Comparison of ENCODE assay signal across 10 cellular contexts in genomic region chrX:49183701-49184281, GRCh38. TPM values are rescaled to one million over a fixed set of nuclear protein-coding genes. Genes with fewer than 3 reads are reported as not detected.
DNase-seq lines count a peak whose midpoint lies in the region; ATAC-seq, FAIRE-seq and TF ChIP-seq lines count a peak whose summit lies in the region.
"Had no signal": no experiment of that assay in that cellular context is flagged by ENCODE, and none has a peak within 500 bp of the region (broad histone marks: within the 10 kb centered on the region; RNA-seq: fewer than 3 reads in every experiment).

No MANE protein-coding gene starts in this region.

- H4K20me1 ChIP-seq in OCI-LY1 (ENCODE audit: insufficient read depth, low read length), result no peaks in the 10 kb centered on the region
- H4K20me1 ChIP-seq in endothelial cell of umbilical vein (replicated peaks; ENCODE audit: control insufficient read depth, extremely low read depth, insufficient read depth, low read length), result no peaks in the 10 kb centered on the region

- POLR2A ChIA-PET in endothelial cell of umbilical vein (lab: Charles Lee), result interaction anchor here (1.6 kb wide), 1 partner anchor 12 kb away, joined by 5 read pairs; the partner anchor contains the start of gene PLP2

- H3K9me1 ChIP-seq in endothelial cell of umbilical vein (replicated peaks; ENCODE audit: control insufficient read depth, extremely low read depth, insufficient read depth, low read length), result no peaks in the 10 kb centered on the region

- FAIRE-seq in endothelial cell of umbilical vein (lab: Jason Lieb, UNC), result no peak

- H3K27me3 ChIP-seq in CD4-positive, CD25-positive, alpha-beta regulatory T cell (ENCODE audit: control insufficient read depth, insufficient read depth, low read length), result no peaks in the 10 kb centered on the region
- H3K27me3 ChIP-seq in OCI-LY1 (ENCODE audit: insufficient read depth, low read length) (no peaks in the 10 kb centered on the region), endothelial cell of umbilical vein (ENCODE audit: control insufficient read depth in 2 of 2, insufficient read depth in 2 of 2, low read length in 2 of 2) (no peaks in the 10 kb centered on the region)
- H3K27me3 ChIP-seq: testis had no signal

- no peak for TF ChIP-seq POLR2A in endothelial cell of umbilical vein (IDR thresholded peaks at IDR 0.05; ENCODE audit: low read depth, low read length)

- no peak overlapping the region for H3K4me3 ChIP-seq in CD4-positive, CD25-positive, alpha-beta regulatory T cell (ENCODE audit: low read depth, low read length)
- peak overlapping the region; percentile 90 for H3K4me3 ChIP-seq in OCI-LY1 (ENCODE audit: low read depth, low read length, poor library complexity, severe bottlenecking)
- H3K4me3 ChIP-seq in endothelial cell of umbilical vein (replicated peaks in 1 of 3; ENCODE audit: insufficient read depth in 1 of 3, low read depth in 1 of 3, low read length in 3 of 3), result peak overlapping the region in 1 of 3 experiments; percentile 43

- no peaks in the 10 kb centered on the region for H3K9me3 ChIP-seq in CD4-positive, CD25-positive, alpha-beta regulatory T cell (ENCODE audit: control insufficient read depth in 2 of 2, low read length in 2 of 2)
- no peaks in the 10 kb centered on the region for H3K9me3 ChIP-seq in OCI-LY1 (ENCODE audit: low read length)
- H3K9me3 ChIP-seq in endothelial cell of umbilical vein (replicated peaks; ENCODE audit: control insufficient read depth, insufficient read depth, low read length), result no peaks in the 10 kb centered on the region
- H3K9me3 ChIP-seq: testis had no signal

- DNase-seq in CD4-positive, CD25-positive, alpha-beta regulatory T cell, result no peak
- no peak for DNase-seq in endothelial cell of umbilical vein (ENCODE audit: low read depth, low spot score)
- no peak for DNase-seq in progenitor cell of endocrine pancreas (ENCODE audit: low spot score, unreplicated experiment)
- DNase-seq in SW 1271 (lab: John Stamatoyannopoulos, UW), result no peak
- DNase-seq in SHP77 (lab: John Stamatoyannopoulos, UW), result no peak
- DNase-seq: immature natural killer cell had no signal

- ATAC-seq in CD4-positive, CD25-positive, alpha-beta regulatory T cell (ENCODE audit: low read depth in 2 of 2), result no peak
- no peak for ATAC-seq in GM18858 (IDR thresholded peaks at IDR 0.05; ENCODE audit: unreplicated experiment)
- ATAC-seq in GM18519 (IDR thresholded peaks at IDR 0.05; ENCODE audit: low FRiP score, unreplicated experiment), result no peak

- no peaks in the 10 kb centered on the region for H3K27me3 Mint-ChIP-seq in CD4-positive, CD25-positive, alpha-beta regulatory T cell
- no peaks in the 10 kb centered on the region for H3K27me3 Mint-ChIP-seq in progenitor cell of endocrine pancreas

- H2AFZ ChIP-seq in OCI-LY1 (ENCODE audit: low read length) (no peak overlapping the region), endothelial cell of umbilical vein (ENCODE audit: low read depth, low read length) (no peak overlapping the region)

- peaks cover 0 to 22% (median 7%) of the 10 kb centered on the region in 4 donors for H3K4me1 Mint-ChIP-seq in CD4-positive, CD25-positive, alpha-beta regulatory T cell
- peaks cover 5% of the 10 kb centered on the region for H3K4me1 Mint-ChIP-seq in progenitor cell of endocrine pancreas (ENCODE audit: low read depth)

- H3F3A ChIP-seq in OCI-LY1 (ENCODE audit: insufficient read depth, low read length), result no peaks in the 10 kb centered on the region

- TF ChIP-seq CTCF in OCI-LY1 (IDR thresholded peaks at IDR 0.05; ENCODE audit: low read length) (no peak), endothelial cell of umbilical vein (IDR thresholded peaks at IDR 0.05; ENCODE audit: extremely low read depth in 1 of 2, insufficient read depth in 1 of 2, low read depth in 1 of 2, low read length in 2 of 2) (no peak), progenitor cell of endocrine pancreas (IDR thresholded peaks at IDR 0.05; ENCODE audit: unreplicated experiment) (no peak)

- intact Hi-C loops in endothelial cell of umbilical vein (cut with micrococcal nuclease), result no loop called here

- no peaks in the 10 kb centered on the region for H3K9me3 Mint-ChIP-seq in CD4-positive, CD25-positive, alpha-beta regulatory T cell
- peaks cover 15% of the 10 kb centered on the region for H3K9me3 Mint-ChIP-seq in progenitor cell of endocrine pancreas (ENCODE audit: low read depth)
- H3K9me3 Mint-ChIP-seq: immature natural killer cell had no signal

- H3K9ac ChIP-seq in OCI-LY1 (ENCODE audit: low read length), result no peak overlapping the region
- H3K9ac ChIP-seq in endothelial cell of umbilical vein (replicated peaks; ENCODE audit: extremely low read depth, insufficient read depth, low read length), result no peak overlapping the region

- H3K4me3 Mint-ChIP-seq in CD4-positive, CD25-positive, alpha-beta regulatory T cell, result peak overlapping the region in 3 of 4 donors; percentile 68 to 85 (median 76)
- H3K4me3 Mint-ChIP-seq in progenitor cell of endocrine pancreas (ENCODE audit: low read depth), result peak overlapping the region; percentile 64

- CTCF ChIA-PET in endothelial cell of umbilical vein (lab: Charles Lee), result interaction anchor here (0.8 to 1.5 kb wide), 5 partner anchors 9 to 28 kb away, joined by 4 to 7 read pairs (median 5); no protein-coding TSS in a partner anchor

- peak overlapping the region in 1 of 3 donors; percentile 95 for H3K27ac Mint-ChIP-seq in CD4-positive, CD25-positive, alpha-beta regulatory T cell
- no peak overlapping the region for H3K27ac Mint-ChIP-seq in progenitor cell of endocrine pancreas
- H3K27ac Mint-ChIP-seq: immature natural killer cell had no signal

- peak overlapping the region; percentile 47 for H3K27ac ChIP-seq in CD4-positive, CD25-positive, alpha-beta regulatory T cell (ENCODE audit: insufficient read depth, low read length, poor library complexity, severe bottlenecking)
- H3K27ac ChIP-seq in OCI-LY1 (ENCODE audit: low read depth, low read length, poor library complexity, severe bottlenecking) (peak overlapping the region; percentile 19), endothelial cell of umbilical vein (ENCODE audit: insufficient read depth, low read depth, low read length) (no peak overlapping the region)

- no peaks in the 10 kb centered on the region for H3K9me2 ChIP-seq in OCI-LY1 (ENCODE audit: low read depth, low read length)

- no TSS peak for BruUV-seq in endothelial cell of umbilical vein (replicated peaks; lab: Mats Ljungman, UMichigan)

- peaks cover 16% of the 10 kb centered on the region for H3K36me3 ChIP-seq in CD4-positive, CD25-positive, alpha-beta regulatory T cell (ENCODE audit: control insufficient read depth, insufficient read depth, low read length)
- peaks cover 28% of the 10 kb centered on the region for H3K36me3 ChIP-seq in OCI-LY1 (ENCODE audit: insufficient read depth, low read length)
- peaks cover 0 to 2% of the 10 kb centered on the region in 2 experiments for H3K36me3 ChIP-seq in endothelial cell of umbilical vein (ENCODE audit: control insufficient read depth in 2 of 2, extremely low read depth in 1 of 2, insufficient read depth in 2 of 2, low read length in 2 of 2)

- peaks cover 13% of the 10 kb centered on the region for H3K4me1 ChIP-seq in CD4-positive, CD25-positive, alpha-beta regulatory T cell (ENCODE audit: control insufficient read depth, insufficient read depth, low read length, poor library complexity, severe bottlenecking)
- peaks cover 17% of the 10 kb centered on the region for H3K4me1 ChIP-seq in OCI-LY1 (ENCODE audit: insufficient read depth, low read length, severe bottlenecking)
- H3K4me1 ChIP-seq in endothelial cell of umbilical vein (ENCODE audit: control insufficient read depth, extremely low read depth, insufficient read depth, low read length), result peaks cover 14% of the 10 kb centered on the region
- H3K4me1 ChIP-seq: testis had no signal

- H3K4me2 ChIP-seq in OCI-LY1 (ENCODE audit: low read length) (peak overlapping the region; percentile 94; the same call in 1 of the 2 replicates), endothelial cell of umbilical vein (ENCODE audit: insufficient read depth, low read length) (peak overlapping the region; percentile 11)

- dilution Hi-C loops in endothelial cell of umbilical vein (cut with MboI; ENCODE audit: extremely low pct_ligation_motif_present, low sequenced_read_pairs), result no loop called here

- H3K79me2 ChIP-seq in OCI-LY1 (ENCODE audit: insufficient read depth, low read length), result no peaks in the 10 kb centered on the region
- no peaks in the 10 kb centered on the region for H3K79me2 ChIP-seq in endothelial cell of umbilical vein (ENCODE audit: control insufficient read depth, insufficient read depth, low read length)

- H3K36me3 Mint-ChIP-seq in CD4-positive, CD25-positive, alpha-beta regulatory T cell, result peaks cover 11% of the 10 kb centered on the region
- H3K36me3 Mint-ChIP-seq in progenitor cell of endocrine pancreas (ENCODE audit: insufficient read depth), result peaks cover 16% of the 10 kb centered on the region

RNA-seq across cellular contexts. Expression of gene PRICKLE3, which starts 2.4 kb away (rescaled TPM):
- total RNA-seq in CD4-positive, CD25-positive, alpha-beta regulatory T cell, result 7.3 TPM
- 1 to 10 TPM; 2.7 to 4.7 (median 3.5) TPM for polyA plus RNA-seq in CD4-positive, CD25-positive, alpha-beta regulatory T cell
- total RNA-seq in endothelial cell of umbilical vein, result 9.6 and 15.0 TPM in 2 replicates
- polyA plus RNA-seq in endothelial cell of umbilical vein, result 6.8 and 8.6 TPM in 2 replicates
- polyA plus RNA-seq in endothelial cell of umbilical vein (2011; cell fraction: cytosol; rRNA removed), result 3.0 and 4.3 TPM in 2 replicates
- polyA plus RNA-seq in endothelial cell of umbilical vein (2011; cell fraction: nucleus; rRNA removed), result 12.7 and 13.1 TPM in 2 replicates
- polyA plus RNA-seq in endothelial cell of umbilical vein (2012), result 5.8 and 10.6 TPM in 2 replicates
- polyA minus RNA-seq in endothelial cell of umbilical vein, result 5.2 and 5.9 TPM in 2 replicates
- 15.7 TPM for polyA minus RNA-seq in endothelial cell of umbilical vein (2011; cell fraction: cytosol; rRNA and poly(A)+ RNA removed)
- polyA minus RNA-seq in endothelial cell of umbilical vein (2011; cell fraction: nucleus; rRNA and poly(A)+ RNA removed), result 2.6 and 6.5 TPM in 2 replicates
- 6.2 and 8.8 TPM in 2 replicates for total RNA-seq in progenitor cell of endocrine pancreas

RNA-seq across cellular contexts. Expression of gene PLP2, which starts 12.1 kb away (rescaled TPM):
- total RNA-seq in CD4-positive, CD25-positive, alpha-beta regulatory T cell, result 141 TPM
- 100 to 1,000 TPM; 222 to 354 (median 242) TPM for polyA plus RNA-seq in CD4-positive, CD25-positive, alpha-beta regulatory T cell
- total RNA-seq in endothelial cell of umbilical vein, result 153 and 170 TPM in 2 replicates
- polyA plus RNA-seq in endothelial cell of umbilical vein, result 277 and 304 TPM in 2 replicates
- 223 and 301 TPM in 2 replicates for polyA plus RNA-seq in endothelial cell of umbilical vein (2011; cell fraction: cytosol; rRNA removed)
- 64.7 and 70.3 TPM in 2 replicates for polyA plus RNA-seq in endothelial cell of umbilical vein (2011; cell fraction: nucleus; rRNA removed)
- polyA plus RNA-seq in endothelial cell of umbilical vein (2012), result 151 and 201 TPM in 2 replicates
- polyA minus RNA-seq in endothelial cell of umbilical vein, result 150 and 171 TPM in 2 replicates
- polyA minus RNA-seq in endothelial cell of umbilical vein (2011; cell fraction: cytosol; rRNA and poly(A)+ RNA removed), result 278 TPM
- polyA minus RNA-seq in endothelial cell of umbilical vein (2011; cell fraction: nucleus; rRNA and poly(A)+ RNA removed), result 15.2 and 30.8 TPM in 2 replicates
- 3.9 and 6.3 TPM in 2 replicates for total RNA-seq in progenitor cell of endocrine pancreas

RNA-seq across cellular contexts. Expression of gene SYP, which starts 16.2 kb away (rescaled TPM):
- total RNA-seq in CD4-positive, CD25-positive, alpha-beta regulatory T cell, result 1.3 TPM
- polyA plus RNA-seq in CD4-positive, CD25-positive, alpha-beta regulatory T cell, result under 1 TPM; 0.67 to 0.95 (median 0.84) TPM
- 0.46 and 0.77 TPM in 2 replicates for total RNA-seq in endothelial cell of umbilical vein
- polyA plus RNA-seq in endothelial cell of umbilical vein, result 0.11 and 0.21 TPM in 2 replicates
- 0.14 and 0.17 TPM in 2 replicates for polyA plus RNA-seq in endothelial cell of umbilical vein (2011; cell fraction: cytosol; rRNA removed)
- polyA plus RNA-seq in endothelial cell of umbilical vein (2011; cell fraction: nucleus; rRNA removed), result 0.15 and 0.16 TPM in 2 replicates
- 0.11 and 0.15 TPM in 2 replicates for polyA plus RNA-seq in endothelial cell of umbilical vein (2012)
- polyA minus RNA-seq in endothelial cell of umbilical vein, result 0.32 TPM in 1 of 2 replicates, not detected in the other
- polyA minus RNA-seq in endothelial cell of umbilical vein (2011; cell fraction: cytosol; rRNA and poly(A)+ RNA removed), result 0.72 TPM
- 0.19 TPM in 1 of 2 replicates, not detected in the other for polyA minus RNA-seq in endothelial cell of umbilical vein (2011; cell fraction: nucleus; rRNA and poly(A)+ RNA removed)
- total RNA-seq in progenitor cell of endocrine pancreas, result 10.1 and 11.4 TPM in 2 replicates

RNA-seq across cellular contexts. Expression of gene MAGIX, which starts 21.2 kb away (rescaled TPM):
- total RNA-seq in CD4-positive, CD25-positive, alpha-beta regulatory T cell, result 0.57 TPM
- 1 to 10 TPM in 1 of 4 donors, under 1 TPM in 3; 0.49 to 1.0 (median 0.62) TPM for polyA plus RNA-seq in CD4-positive, CD25-positive, alpha-beta regulatory T cell
- total RNA-seq in endothelial cell of umbilical vein, result 0.48 and 0.77 TPM in 2 replicates
- 0.88 and 0.94 TPM in 2 replicates for polyA plus RNA-seq in endothelial cell of umbilical vein
- polyA plus RNA-seq in endothelial cell of umbilical vein (2011; cell fraction: cytosol; rRNA removed), result 0.30 and 0.45 TPM in 2 replicates
- 0.74 and 1.1 TPM in 2 replicates for polyA plus RNA-seq in endothelial cell of umbilical vein (2011; cell fraction: nucleus; rRNA removed)
- 0.27 and 0.42 TPM in 2 replicates for polyA plus RNA-seq in endothelial cell of umbilical vein (2012)
- polyA minus RNA-seq in endothelial cell of umbilical vein, result 0.23 and 0.49 TPM in 2 replicates
- polyA minus RNA-seq in endothelial cell of umbilical vein (2011; cell fraction: cytosol; rRNA and poly(A)+ RNA removed), result 2.0 TPM
- 0.14 and 1.3 TPM in 2 replicates for polyA minus RNA-seq in endothelial cell of umbilical vein (2011; cell fraction: nucleus; rRNA and poly(A)+ RNA removed)
- total RNA-seq in progenitor cell of endocrine pancreas, result 3.1 and 5.0 TPM in 2 replicates

RNA-seq across cellular contexts. Expression of gene CACNA1F, which starts 49.3 kb away (rescaled TPM):
- total RNA-seq in CD4-positive, CD25-positive, alpha-beta regulatory T cell, result 0.69 TPM
- not detected for polyA plus RNA-seq in CD4-positive, CD25-positive, alpha-beta regulatory T cell
- total RNA-seq in endothelial cell of umbilical vein (not detected in 2 replicates), progenitor cell of endocrine pancreas (0.19 and 0.64 TPM in 2 replicates)
- polyA plus RNA-seq in endothelial cell of umbilical vein, result not detected in 2 replicates
- not detected in 2 replicates for polyA plus RNA-seq in endothelial cell of umbilical vein (2011; cell fraction: cytosol; rRNA removed)
- not detected in 2 replicates for polyA plus RNA-seq in endothelial cell of umbilical vein (2011; cell fraction: nucleus; rRNA removed)
- polyA plus RNA-seq in endothelial cell of umbilical vein (2012), result not detected in 2 replicates
- not detected in 2 replicates for polyA minus RNA-seq in endothelial cell of umbilical vein
- polyA minus RNA-seq in endothelial cell of umbilical vein (2011; cell fraction: cytosol; rRNA and poly(A)+ RNA removed), result not detected
- polyA minus RNA-seq in endothelial cell of umbilical vein (2011; cell fraction: nucleus; rRNA and poly(A)+ RNA removed), result not detected in 2 replicates

Comparison
In these comparisons a context has a peak if more than half of its experiments do, and no peak if none do; other contexts are left out.
1. RNA of gene PLP2, which starts 12.1 kb away (total RNA-seq): 153 to 170 TPM in endothelial cell of umbilical vein and 141 TPM in CD4-positive, CD25-positive, alpha-beta regulatory T cell (single experiment); 3.9 to 6.3 TPM in progenitor cell of endocrine pancreas; every median in the first group is over 10 times any median in the second.